In genomic region chr6:12222405-12223366, GRCh38 we compare ENCODE assay signal across 16 cellular contexts.
"Had no signal": no experiment of that assay in that cellular context is flagged by ENCODE, and none has a peak within 500 bp of the region (broad histone marks: within the 10 kb centered on the region; RNA-seq: fewer than 3 reads in every experiment).

No MANE protein-coding gene starts in this region.

- ATAC-seq: activated CD8-positive, alpha-beta T cell treated with anti-CD3 and anti-CD28 coated beads for 36 hours; stimulated activated memory B cell treated with anti-CD40 and anti-IgM and Interleukin-4, amounts not matched to agents 10 μg/mL and 1 μg/mL and 100 μg/mL, for 72 hours; T-helper 17 cell; WTC11 had no signal

- H3K4me1 ChIP-seq: adrenal gland, tibial artery, uterus had no signal

- H3K9me3 ChIP-seq: adrenal gland, ovary, tibial artery, uterus had no signal

- H3K36me3 ChIP-seq: adrenal gland, ovary, tibial artery, uterus had no signal

- DNase-seq: activated CD4-positive, alpha-beta T cell treated with anti-CD3 and anti-CD28 coated beads for 4 hours; activated CD8-positive, alpha-beta T cell treated with anti-CD3 and anti-CD28 coated beads for 36 hours; activated effector memory CD4-positive, alpha-beta T cell treated with anti-CD3 and anti-CD28 coated beads, Interleukin-2, amount 50 U/mL, for 16 hours; activated T-cell treated with anti-CD3 and anti-CD28 coated beads, Interleukin-2, amount 50 U/mL, for 48 hours; adrenal gland; effector memory CD4-positive, alpha-beta T cell; hippocampal formation; kidney glomerular epithelial cell; ovary; retina; stimulated activated CD4-positive, alpha-beta T cell treated with anti-CD3 and anti-CD28 coated beads, Interleukin-2, amount 100 ng/mL, for 48 hours; T-helper 17 cell; tibial artery; uterus had no signal

- H3K27me3 ChIP-seq: adrenal gland, ovary, tibial artery, uterus had no signal

- H3K27ac ChIP-seq: adrenal gland, ovary, tibial artery, uterus had no signal

- H3K4me3 ChIP-seq: adrenal gland, ovary, tibial artery, uterus had no signal
